Comparison of ENCODE assay signal across 10 cellular contexts in genomic region chr18:45324489-45325111, GRCh38.
A peak's percentile ranks its signal among the peaks of the same experiment; 100 is the strongest.
DNase-seq lines count a peak whose midpoint lies in the region; ATAC-seq and TF ChIP-seq lines count a peak whose summit lies in the region.
"Had no signal": no experiment of that assay in that cellular context is flagged by ENCODE, and none has a peak within 500 bp of the region (broad histone marks: within the 10 kb centered on the region; RNA-seq: fewer than 3 reads in every experiment).

No MANE protein-coding gene starts in this region.

- TF ChIP-seq CTCF in fibroblast of lung (conservative IDR thresholded peaks at IDR 0.05 in 1 of 2, IDR thresholded peaks at IDR 0.05 in 1 of 2; ENCODE audit: low read depth in 1 of 2, low read length in 2 of 2) (no peak), neural crest cell (conservative IDR thresholded peaks at IDR 0.05) (no peak)

- H3K9me3 Mint-ChIP-seq in neural crest cell, result no peaks in the 10 kb centered on the region
- H3K9me3 Mint-ChIP-seq: activated T-helper 1 cell treated with anti-CD3 and anti-CD28 coated beads, Interleukin-12 subunit alpha, Interleukin-12 subunit beta, Interleukin-2, Interleukin-4 antibody, amounts not matched to agents 30 ng/mL and 10 ng/mL and 1 ng/mL, durations not matched to agents 14 hours and 24 hours and 36 hours had no signal

- H3K4me3 ChIP-seq in fibroblast of lung (replicated peaks in 1 of 4; ENCODE audit: control extremely low read depth in 1 of 4, insufficient read depth in 1 of 4, low read depth in 3 of 4, low read length in 4 of 4), result no peak overlapping the region

- H3K36me3 Mint-ChIP-seq in neural crest cell (ENCODE audit: low read depth), result no peaks in the 10 kb centered on the region

- no peak for ATAC-seq in stimulated activated naive CD8-positive, alpha-beta T cell treated with anti-CD3 and anti-CD28 coated beads, Interleukin-15, Interleukin-2, amounts not matched to agents 100 U/mL and 50 U/mL, for 24 hours

- H3K4me2 ChIP-seq in fibroblast of lung (ENCODE audit: extremely low read depth, insufficient read depth, low read length), result no peak overlapping the region

- H4K20me1 ChIP-seq in fibroblast of lung (ENCODE audit: control insufficient read depth, extremely low read depth, insufficient read depth, low read length), result no peaks in the 10 kb centered on the region

- H3K27ac Mint-ChIP-seq in neural crest cell (ENCODE audit: unreplicated experiment), result peak overlapping the region; percentile 79
- H3K27ac Mint-ChIP-seq: activated T-helper 1 cell treated with anti-CD3 and anti-CD28 coated beads, Interleukin-12 subunit alpha, Interleukin-12 subunit beta, Interleukin-2, Interleukin-4 antibody, amounts not matched to agents 30 ng/mL and 10 ng/mL and 1 ng/mL, durations not matched to agents 14 hours and 24 hours and 36 hours had no signal

- no peak overlapping the region for H2AFZ ChIP-seq in fibroblast of lung (ENCODE audit: low read length)

- no peaks in the 10 kb centered on the region for H3K79me2 ChIP-seq in fibroblast of lung (ENCODE audit: control insufficient read depth, insufficient read depth, low read length)

- no peaks in the 10 kb centered on the region for H3K27me3 Mint-ChIP-seq in neural crest cell (ENCODE audit: low read depth)

- H3K4me3 Mint-ChIP-seq in neural crest cell, result no peak overlapping the region
- H3K4me3 Mint-ChIP-seq: activated T-helper 1 cell treated with anti-CD3 and anti-CD28 coated beads, Interleukin-12 subunit alpha, Interleukin-12 subunit beta, Interleukin-2, Interleukin-4 antibody, amounts not matched to agents 30 ng/mL and 10 ng/mL and 1 ng/mL, durations not matched to agents 14 hours and 24 hours and 36 hours had no signal

- no peak overlapping the region for H3K27ac ChIP-seq in fibroblast of lung (ENCODE audit: insufficient read depth, low read length)

- DNase-seq in AG08396 (ENCODE audit: low spot score) (peak; percentile 34), NCI-H2171 (lab: John Stamatoyannopoulos, UW) (peak; percentile 81), fibroblast of lung (ENCODE audit: low read depth in 2 of 2) (peak; percentile 82 to 92), neural crest cell (ENCODE audit: low read depth, low spot score) (no peak), NCI-H187 (lab: John Stamatoyannopoulos, UW) (no peak), SK-N-DZ (ENCODE audit: low spot score) (no peak), A172 (ENCODE audit: low spot score) (no peak)
- DNase-seq in stimulated activated naive CD8-positive, alpha-beta T cell treated with anti-CD3 and anti-CD28 coated beads, Interleukin-15, Interleukin-2, amounts not matched to agents 100 U/mL and 50 U/mL, for 24 hours, result no peak
- DNase-seq: SHP77 treated with DMSO at 0.1 percent for 48 hours had no signal

- no peaks in the 10 kb centered on the region for H3K9me3 ChIP-seq in fibroblast of lung (ENCODE audit: control insufficient read depth, insufficient read depth, low read depth, low read length)

- no peaks in the 10 kb centered on the region for H3K27me3 ChIP-seq in fibroblast of lung (ENCODE audit: control insufficient read depth, insufficient read depth, low read length)

- H3K36me3 ChIP-seq in fibroblast of lung (ENCODE audit: control insufficient read depth, insufficient read depth, low read length), result no peaks in the 10 kb centered on the region

- peaks cover 54% of the 10 kb centered on the region for H3K4me1 Mint-ChIP-seq in neural crest cell

- H3K4me1 ChIP-seq in fibroblast of lung (ENCODE audit: control insufficient read depth, extremely low read depth, insufficient read depth, low read length), result peaks cover 2% of the 10 kb centered on the region

- no peak overlapping the region for H3K9ac ChIP-seq in fibroblast of lung (ENCODE audit: insufficient read depth, low read length)

Comparison
In these comparisons a context has a peak if more than half of its experiments do, and no peak if none do; other contexts are left out.
1. DNase-seq: peak in AG08396 (single experiment), NCI-H2171 (single experiment) and fibroblast of lung (2 of 2); none in neural crest cell (single experiment), NCI-H187 (0 of 2), SK-N-DZ (single experiment), A172 (single experiment) and stimulated activated naive CD8-positive, alpha-beta T cell treated with anti-CD3 and anti-CD28 coated beads, Interleukin-15, Interleukin-2, amounts not matched to agents 100 U/mL and 50 U/mL, for 24 hours (single experiment).